In genomic region chr1:66240491-66241484, GRCh38 we compare ENCODE assay signal across 12 cellular contexts.
"Had no signal": no experiment of that assay in that cellular context is flagged by ENCODE, and none has a peak within 500 bp of the region (broad histone marks: within the 10 kb centered on the region; RNA-seq: fewer than 3 reads in every experiment).

No MANE protein-coding gene starts in this region.

- H3K9me3 ChIP-seq: ovary, stomach, tibial artery, vagina had no signal

- H3K4me1 ChIP-seq: neural progenitor cell, tibial artery, vagina had no signal

- H2AFZ ChIP-seq: hepatocyte had no signal

- H3K27ac ChIP-seq: epithelial cell of prostate, hepatocyte, neural progenitor cell, ovary, stomach, tibial artery, vagina had no signal

- H3K27me3 ChIP-seq: hepatocyte, neural progenitor cell, ovary, stomach, vagina had no signal

- DNase-seq: activated gamma-delta T cell; activated T-cell treated with anti-CD3 and anti-CD28 coated beads, Interleukin-2, amount 50 U/mL, for 24 hours; effector memory CD8-positive, alpha-beta T cell; ovary; stimulated activated CD4-positive, alpha-beta T cell treated with anti-CD3 and anti-CD28 coated beads, Interleukin-4, amount 100 ng/mL, for 4 hours; stomach; T-helper 17 cell; tibial artery had no signal

- H3K79me2 ChIP-seq: hepatocyte had no signal

- H3K36me3 ChIP-seq: neural progenitor cell, ovary, stomach, tibial artery, vagina had no signal

- ATAC-seq: effector memory CD8-positive, alpha-beta T cell; T-helper 17 cell had no signal

- H3K4me2 ChIP-seq: hepatocyte, neural progenitor cell had no signal

- H3K9ac ChIP-seq: neural progenitor cell had no signal

- H3K4me3 ChIP-seq: hepatocyte, neural progenitor cell, ovary, stomach, tibial artery, vagina had no signal
